Comparison of ENCODE assay signal across 8 cellular contexts in the genomic region with DNA sequence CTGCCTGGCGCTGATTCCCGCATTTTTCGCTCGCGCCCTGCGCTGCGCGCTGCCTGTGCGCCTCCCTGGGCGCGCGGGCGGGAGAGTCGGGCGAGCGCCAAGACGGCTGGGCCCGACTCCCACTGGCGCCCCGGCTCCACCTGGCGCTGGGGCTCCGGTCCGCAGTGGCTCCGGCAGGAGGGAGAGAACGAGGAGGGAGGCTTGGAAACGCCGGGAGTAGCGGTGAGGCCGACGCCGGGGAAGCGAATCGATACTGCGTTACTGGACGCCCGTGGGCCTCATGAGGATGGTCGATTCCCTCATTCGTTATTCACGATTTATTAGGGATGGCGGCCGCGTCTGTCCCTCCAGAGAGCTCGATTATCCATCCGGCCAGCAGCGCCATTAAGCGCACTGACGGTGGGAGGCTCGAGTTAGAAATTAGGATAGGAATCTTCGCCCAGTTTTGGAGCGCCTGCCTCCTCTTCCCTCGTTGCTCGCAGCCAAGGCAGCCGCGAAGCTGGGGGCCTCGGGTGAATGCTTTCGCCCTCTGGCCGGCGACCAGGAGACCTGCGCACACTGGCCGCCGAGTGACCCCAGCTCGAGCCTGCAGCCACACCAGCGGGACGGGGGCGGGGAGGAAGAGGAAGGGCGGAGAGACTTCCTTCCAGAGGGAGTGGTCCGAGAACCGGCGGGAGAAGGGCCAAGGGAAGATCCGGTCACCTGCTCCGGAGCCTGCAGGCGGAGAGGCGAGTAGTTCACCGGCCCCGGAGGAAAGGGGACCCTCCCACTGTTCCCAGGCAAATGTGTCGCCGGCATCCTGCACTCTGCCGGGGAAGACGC. TPM values are rescaled to one million over a fixed set of nuclear protein-coding genes. Genes with fewer than 3 reads are reported as not detected.
DNase-seq lines count a peak whose midpoint lies in the region; ATAC-seq and TF ChIP-seq lines count a peak whose summit lies in the region.

No MANE protein-coding gene starts in this region.

- H3K36me3 Mint-ChIP-seq in stimulated activated memory B cell treated with anti-CD40 and anti-IgM and Interleukin-4, amounts not matched to agents 10 μg/mL and 1 μg/mL and 100 μg/mL, for 72 hours = peaks cover 12% of the 10 kb centered on the region

- H3K27me3 Mint-ChIP-seq in stimulated activated memory B cell treated with anti-CD40 and anti-IgM and Interleukin-4, amounts not matched to agents 10 μg/mL and 1 μg/mL and 100 μg/mL, for 72 hours = peaks cover 51% of the 10 kb centered on the region

- H3K36me3 ChIP-seq in BLaER1 (peaks cover 9% of the 10 kb centered on the region), OCI-LY7 (ENCODE audit: insufficient read depth, low read length) (peaks cover 14% of the 10 kb centered on the region; the same call in 1 of the 2 replicates), kidney epithelial cell (ENCODE audit: control insufficient read depth, insufficient read depth, low read length) (no peaks in the 10 kb centered on the region)

- TF ChIP-seq CTCF in OCI-LY7 (conservative IDR thresholded peaks at IDR 0.05; ENCODE audit: low read length) (no peak), kidney epithelial cell (IDR thresholded peaks at IDR 0.05; ENCODE audit: insufficient read depth, low read length, poor library complexity, severe bottlenecking) (no peak)

- peak; percentile 70 for DNase-seq in H4 (ENCODE audit: low spot score)
- DNase-seq in OCI-LY7 (ENCODE audit: low spot score) = no peak
- DNase-seq in caudate nucleus (lab: John Stamatoyannopoulos, UW) = peak in 12 of 61 donors; percentile 19 to 82 (median 44)
- peak; percentile 43 for DNase-seq in kidney epithelial cell (ENCODE audit: low read depth)

- BruUV-seq in OCI-LY7 (replicated peaks; lab: Mats Ljungman, UMichigan) = no TSS peak

- H3K27me3 ChIP-seq in BLaER1 (peaks cover 44% of the 10 kb centered on the region), kidney epithelial cell (ENCODE audit: control insufficient read depth, insufficient read depth, low read length) (no peaks in the 10 kb centered on the region)

- no peak overlapping the region for H3K27ac Mint-ChIP-seq in stimulated activated memory B cell treated with anti-CD40 and anti-IgM and Interleukin-4, amounts not matched to agents 10 μg/mL and 1 μg/mL and 100 μg/mL, for 72 hours

- H3K9me3 ChIP-seq in BLaER1 (no peaks in the 10 kb centered on the region), OCI-LY7 (ENCODE audit: low read length) (no peaks in the 10 kb centered on the region)

- CTCF ChIA-PET in OCI-LY7 (lab: Charles Lee; ENCODE audit: unreplicated experiment) = no interaction called here

- peaks cover 56% of the 10 kb centered on the region for H3K4me1 Mint-ChIP-seq in stimulated activated memory B cell treated with anti-CD40 and anti-IgM and Interleukin-4, amounts not matched to agents 10 μg/mL and 1 μg/mL and 100 μg/mL, for 72 hours

- H3K9me2 ChIP-seq in OCI-LY7 (ENCODE audit: insufficient read depth, low read length) = no peaks in the 10 kb centered on the region

- ATAC-seq in stimulated activated memory B cell treated with anti-CD40 and anti-IgM and Interleukin-4, amounts not matched to agents 10 μg/mL and 1 μg/mL and 100 μg/mL, for 72 hours = no peak
- ATAC-seq in GM19035 (IDR thresholded peaks at IDR 0.05; ENCODE audit: unreplicated experiment) (no peak), GM21447 (IDR thresholded peaks at IDR 0.05; ENCODE audit: unreplicated experiment) (no peak)

- H3K4me1 ChIP-seq in BLaER1 (peaks cover 74% of the 10 kb centered on the region), OCI-LY7 (ENCODE audit: insufficient read depth, low read length, poor library complexity, severe bottlenecking) (peaks cover 56% of the 10 kb centered on the region)

- intact Hi-C loops in OCI-LY7 (cut with micrococcal nuclease; ENCODE audit: unreplicated experiment) = loop anchor here (5.0 kb wide), 2 partner anchors 103 to 403 kb away; partner anchors contain the start of genes PLXDC1 and RPL23

- H3K4me3 ChIP-seq in BLaER1 (peak overlapping the region; percentile 64), OCI-LY7 (ENCODE audit: low read depth, low read length, poor library complexity, severe bottlenecking) (peak overlapping the region; percentile 79), kidney epithelial cell (ENCODE audit: low read depth, low read length) (peak overlapping the region; percentile 93)

- H4K20me1 ChIP-seq in BLaER1 (peaks cover 45% of the 10 kb centered on the region), OCI-LY7 (ENCODE audit: insufficient read depth, low read length) (no peaks in the 10 kb centered on the region)

- no peaks in the 10 kb centered on the region for H3K9me3 Mint-ChIP-seq in stimulated activated memory B cell treated with anti-CD40 and anti-IgM and Interleukin-4, amounts not matched to agents 10 μg/mL and 1 μg/mL and 100 μg/mL, for 72 hours

- H3K27ac ChIP-seq in BLaER1 (no peak overlapping the region), OCI-LY7 (ENCODE audit: low read depth, low read length, poor library complexity, severe bottlenecking) (no peak overlapping the region), caudate nucleus (ENCODE audit: low read depth, low read length) (peak overlapping the region; percentile 73)

- POLR2A ChIA-PET in OCI-LY7 (lab: Charles Lee) = interaction anchor here (0.7 kb wide), 1 partner anchor 91 kb away, joined by 3 read pairs; no protein-coding TSS in a partner anchor

- H2AFZ ChIP-seq in OCI-LY7 (ENCODE audit: low read length) = no peak overlapping the region

- 0 out of 2 replicates have a peak overlapping the region, but pooled peaks have one; percentile 19 for H3K9ac ChIP-seq in BLaER1

- H3K4me2 ChIP-seq in BLaER1 (peak overlapping the region; percentile 83), OCI-LY7 (ENCODE audit: low read length) (peak overlapping the region; percentile 81)

- H3K4me3 Mint-ChIP-seq in stimulated activated memory B cell treated with anti-CD40 and anti-IgM and Interleukin-4, amounts not matched to agents 10 μg/mL and 1 μg/mL and 100 μg/mL, for 72 hours = peak overlapping the region; percentile 61

- peaks cover 45% of the 10 kb centered on the region for H3K79me2 ChIP-seq in OCI-LY7 (ENCODE audit: insufficient read depth, low read depth, low read length)

RNA-seq across cellular contexts. Expression of gene PCGF2, which starts 1.3 kb away (rescaled TPM):
- 1.6 and 3.9 TPM in 2 replicates for total RNA-seq in H4 (2014; rRNA removed; shearing (Covaris generic))
- total RNA-seq in OCI-LY7 (2014; rRNA removed; shearing (Covaris generic)) = 8.9 and 12.8 TPM in 2 replicates
- total RNA-seq in OCI-LY7 (2022) (40.0 and 47.3 TPM in 2 replicates), kidney epithelial cell (20.8 and 25.1 TPM in 2 replicates)

RNA-seq across cellular contexts. Expression of gene PSMB3, which starts 3.1 kb away (rescaled TPM):
- total RNA-seq in H4 (2014; rRNA removed; shearing (Covaris generic)) = 592 and 607 TPM in 2 replicates
- 290 and 348 TPM in 2 replicates for total RNA-seq in OCI-LY7 (2014; rRNA removed; shearing (Covaris generic))
- total RNA-seq in OCI-LY7 (2022) (231 and 246 TPM in 2 replicates), kidney epithelial cell (166 TPM in 2 replicates)

RNA-seq across cellular contexts. Expression of gene CISD3, which starts 19.3 kb away (rescaled TPM):
- 2.3 and 6.7 TPM in 2 replicates for total RNA-seq in H4 (2014; rRNA removed; shearing (Covaris generic))
- 11.4 and 13.4 TPM in 2 replicates for total RNA-seq in OCI-LY7 (2014; rRNA removed; shearing (Covaris generic))
- total RNA-seq in OCI-LY7 (2022) (24.9 and 25.1 TPM in 2 replicates), kidney epithelial cell (3.4 and 4.1 TPM in 2 replicates)

RNA-seq across cellular contexts. Expression of gene MLLT6, which starts 44.4 kb away (rescaled TPM):
- 7.8 and 13.6 TPM in 2 replicates for total RNA-seq in H4 (2014; rRNA removed; shearing (Covaris generic))
- total RNA-seq in OCI-LY7 (2014; rRNA removed; shearing (Covaris generic)) = 81.7 and 94.9 TPM in 2 replicates
- total RNA-seq in OCI-LY7 (2022) = 174 and 175 TPM in 2 replicates
- total RNA-seq in kidney epithelial cell = 42.7 and 46.7 TPM in 2 replicates

RNA-seq across cellular contexts. Expression of gene PIP4K2B, which starts 49.9 kb away (rescaled TPM):
- total RNA-seq in H4 (2014; rRNA removed; shearing (Covaris generic)) = 24.6 and 32.4 TPM in 2 replicates
- total RNA-seq in OCI-LY7 (2014; rRNA removed; shearing (Covaris generic)) = 23.6 and 33.0 TPM in 2 replicates
- 37.8 and 38.6 TPM in 2 replicates for total RNA-seq in OCI-LY7 (2022)
- total RNA-seq in kidney epithelial cell = 34.8 and 53.3 TPM in 2 replicates
